In genomic region chr11:48122246-48122645, GRCh38 we compare ENCODE assay signal across 20 cellular contexts.
"Had no signal": no experiment of that assay in that cellular context is flagged by ENCODE, and none has a peak within 500 bp of the region (broad histone marks: within the 10 kb centered on the region; RNA-seq: fewer than 3 reads in every experiment).

No MANE protein-coding gene starts in this region.

- H3K4me3 Mint-ChIP-seq: memory B cell, naive B cell, nephron had no signal

- DNase-seq: colonic mucosa; dorsolateral prefrontal cortex; effector CD8-positive, alpha-beta T cell; foreskin keratinocyte; kidney; left cardiac atrium; left ventricle myocardium inferior; lower lobe of right lung; naive B cell; posterior cingulate gyrus; sigmoid colon; stimulated activated CD4-positive, alpha-beta T cell treated with anti-CD3 and anti-CD28 coated beads, Interleukin-2, amount 100 ng/mL, for 24 hours; stimulated activated CD4-positive, alpha-beta T cell treated with anti-CD3 and anti-CD28 coated beads, Interleukin-4, amount 100 ng/mL, for 4 hours; stimulated activated naive CD4-positive, alpha-beta T cell; trophoblast cell had no signal

- H3K9me3 Mint-ChIP-seq: memory B cell, naive B cell had no signal

- H3K27me3 Mint-ChIP-seq: memory B cell, naive B cell had no signal

- H3K27me3 ChIP-seq: colonic mucosa, dorsolateral prefrontal cortex, foreskin keratinocyte, hepatocyte, neutrophil, sigmoid colon had no signal

- H3K27ac Mint-ChIP-seq: memory B cell, nephron had no signal

- H3K9me3 ChIP-seq: colonic mucosa, left ventricle myocardium inferior, lower lobe of right lung, neutrophil, sigmoid colon had no signal

- ATAC-seq: foreskin keratinocyte, left cardiac atrium, lower lobe of right lung had no signal

- H3K4me1 ChIP-seq: colonic mucosa, foreskin keratinocyte, left ventricle myocardium inferior, lower lobe of right lung had no signal

- H3K4me3 ChIP-seq: colonic mucosa, dorsolateral prefrontal cortex, hepatocyte, left ventricle myocardium inferior, lower lobe of right lung, sigmoid colon, skin epidermis had no signal

- H3K36me3 ChIP-seq: colonic mucosa, left ventricle myocardium inferior had no signal

- H3K27ac ChIP-seq: colonic mucosa, dorsolateral prefrontal cortex, foreskin keratinocyte, hepatocyte, left ventricle myocardium inferior, lower lobe of right lung, neutrophil, sigmoid colon, skin epidermis had no signal
